In the genomic region with DNA sequence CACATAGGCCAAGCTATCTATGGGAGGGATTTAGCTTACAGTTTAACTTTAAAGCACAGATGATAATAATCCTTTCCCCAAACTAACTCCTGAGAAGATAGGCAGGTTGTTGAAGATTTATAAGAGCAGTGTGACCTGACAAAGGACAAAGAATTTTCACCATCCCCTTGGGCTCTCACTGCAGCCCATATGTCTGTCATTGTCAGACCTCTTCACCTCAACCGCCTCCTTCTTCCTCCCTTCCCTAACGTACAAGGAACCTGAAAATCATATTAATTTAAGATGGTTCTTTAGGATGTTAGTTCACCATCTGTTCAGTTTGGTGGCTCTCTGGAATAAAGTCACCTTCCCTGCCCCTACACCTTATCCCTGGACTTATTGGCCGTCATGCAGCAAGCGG, we compare ENCODE assay signal across 12 cellular contexts. TPM values are rescaled to one million over a fixed set of nuclear protein-coding genes. Genes with fewer than 3 reads are reported as not detected.
A peak's percentile ranks its signal among the peaks of the same experiment; 100 is the strongest.
DNase-seq lines count a peak whose midpoint lies in the region; ATAC-seq and TF ChIP-seq lines count a peak whose summit lies in the region.
"Had no signal": no experiment of that assay in that cellular context is flagged by ENCODE, and none has a peak within 500 bp of the region (broad histone marks: within the 10 kb centered on the region; RNA-seq: fewer than 3 reads in every experiment).

No MANE protein-coding gene starts in this region.

- no peaks in the 10 kb centered on the region for H3K27me3 ChIP-seq in IMR-90 (ENCODE audit: control insufficient read depth, insufficient read depth, low read length)
- no peaks in the 10 kb centered on the region for H3K27me3 ChIP-seq in left ventricle myocardium inferior (ENCODE audit: low read depth)
- H3K27me3 ChIP-seq: upper lobe of left lung had no signal

- no peak; the same call in 1 of the 2 replicates for TF ChIP-seq POLR2A in IMR-90 (IDR thresholded peaks at IDR 0.05; ENCODE audit: low read depth, low read length)

- H3K18ac ChIP-seq in IMR-90 (ENCODE audit: low read depth, low read length), result no peak overlapping the region

- H3K27ac ChIP-seq in IMR-90 (ENCODE audit: insufficient read depth, low read length) (no peak overlapping the region), left ventricle myocardium inferior (replicated peaks) (no peak overlapping the region)
- H3K27ac ChIP-seq: prostate gland, upper lobe of left lung had no signal

- H3K36me3 Mint-ChIP-seq in WTC11 (no peaks in the 10 kb centered on the region), nephron progenitor cell (ENCODE audit: low read depth) (no peaks in the 10 kb centered on the region)
- H3K36me3 Mint-ChIP-seq: activated naive CD8-positive, alpha-beta T cell had no signal

- DNase-seq in NCI-H2171 treated with DMSO at 0.1 percent for 48 hours (lab: John Stamatoyannopoulos, UW), result peak; percentile 59
- no peak for DNase-seq in NCI-H2171 (lab: John Stamatoyannopoulos, UW)
- no peak for DNase-seq in IMR-90
- DNase-seq in WTC11 (ENCODE audit: low spot score), result no peak
- no peak for DNase-seq in nephron progenitor cell
- no peak for DNase-seq in NCI-H1930 (lab: John Stamatoyannopoulos, UW)
- no peak for DNase-seq in left ventricle myocardium inferior
- DNase-seq: activated CD4-positive, alpha-beta T cell treated with anti-CD3 and anti-CD28 coated beads, Interleukin-2, amount 50 U/mL, for 1 hour; upper lobe of left lung had no signal

- no peak overlapping the region for H2AFZ ChIP-seq in IMR-90 (replicated peaks; ENCODE audit: low read length, poor library complexity)

- POLR2A ChIA-PET in IMR-90 (lab: Charles Lee; ENCODE audit: unreplicated experiment), result no interaction called here
- POLR2A ChIA-PET in WTC11 (lab: Charles Lee), result no interaction called here

- no peak overlapping the region for H3K9ac ChIP-seq in IMR-90 (ENCODE audit: low read depth, low read length)

- no peak overlapping the region for H2BK20ac ChIP-seq in IMR-90 (ENCODE audit: low read depth, low read length)

- no peak overlapping the region for H2BK5ac ChIP-seq in IMR-90 (ENCODE audit: low read depth, low read length, poor library complexity, severe bottlenecking)

- in situ Hi-C loops in IMR-90 (cut with MboI; ENCODE audit: low sequenced_read_pairs), result no loop called here

- peaks cover 31% of the 10 kb centered on the region for H3K4me1 Mint-ChIP-seq in WTC11
- peaks cover 49% of the 10 kb centered on the region for H3K4me1 Mint-ChIP-seq in nephron progenitor cell

- H3K4me2 ChIP-seq in IMR-90 (ENCODE audit: low read depth, low read length), result no peak overlapping the region

- no peaks in the 10 kb centered on the region for H3K27me3 Mint-ChIP-seq in WTC11 (ENCODE audit: low read depth)
- H3K27me3 Mint-ChIP-seq in nephron progenitor cell (ENCODE audit: low read depth, poor library complexity), result peaks cover 3% of the 10 kb centered on the region
- H3K27me3 Mint-ChIP-seq: activated naive CD8-positive, alpha-beta T cell had no signal

- intact Hi-C loops in IMR-90 (cut with micrococcal nuclease) (no loop called here), left ventricle myocardium inferior (cut with micrococcal nuclease) (no loop called here)

- CTCF ChIA-PET in IMR-90 (lab: Yijun Ruan, JAX), result no interaction called here
- CTCF ChIA-PET in WTC11 (lab: Charles Lee), result no interaction called here

- no peak overlapping the region for H4K5ac ChIP-seq in IMR-90 (ENCODE audit: low read depth, low read length)

- H3K23ac ChIP-seq in IMR-90 (ENCODE audit: low read depth, low read length), result no peak overlapping the region

- H2AK5ac ChIP-seq in IMR-90 (ENCODE audit: low read depth, low read length), result no peak overlapping the region

- H3K27ac Mint-ChIP-seq in WTC11, result peak overlapping the region; percentile 61; the same call in 1 of the 2 replicates
- no peak overlapping the region for H3K27ac Mint-ChIP-seq in nephron progenitor cell

- no peak overlapping the region for H3K4ac ChIP-seq in IMR-90 (ENCODE audit: low read depth, low read length)

- no peak overlapping the region for H2BK15ac ChIP-seq in IMR-90 (ENCODE audit: low read depth, low read length)

- H3K56ac ChIP-seq in IMR-90 (ENCODE audit: extremely low read depth, insufficient read depth, low read length), result no peak overlapping the region

- H4K8ac ChIP-seq in IMR-90 (ENCODE audit: low read depth in 2 of 2, low read length in 2 of 2), result no peak overlapping the region

- ATAC-seq in IMR-90 (ENCODE audit: low read depth) (no peak), WTC11 (no peak), GM21723 (IDR thresholded peaks at IDR 0.05; ENCODE audit: unreplicated experiment) (no peak)

- H3K36me3 ChIP-seq in IMR-90 (ENCODE audit: control insufficient read depth, insufficient read depth, low read length), result no peaks in the 10 kb centered on the region
- no peaks in the 10 kb centered on the region for H3K36me3 ChIP-seq in left ventricle myocardium inferior
- H3K36me3 ChIP-seq: prostate gland, upper lobe of left lung had no signal

- peaks cover 6% of the 10 kb centered on the region for H3K4me1 ChIP-seq in IMR-90 (ENCODE audit: control insufficient read depth, insufficient read depth, low read length)
- peaks cover 21% of the 10 kb centered on the region for H3K4me1 ChIP-seq in left ventricle myocardium inferior
- H3K4me1 ChIP-seq: prostate gland had no signal

- no TSS peak for BruUV-seq in IMR-90 (replicated peaks; lab: Mats Ljungman, UMichigan)

- no peak for TF ChIP-seq RAD21 in IMR-90 (IDR thresholded peaks at IDR 0.05; ENCODE audit: low read length)

- H3K9me3 Mint-ChIP-seq in WTC11 (no peaks in the 10 kb centered on the region), nephron progenitor cell (no peaks in the 10 kb centered on the region)

- H2AK9ac ChIP-seq in IMR-90 (replicated peaks; ENCODE audit: low read depth, low read length, poor library complexity), result no peak overlapping the region

- H4K91ac ChIP-seq in IMR-90 (ENCODE audit: insufficient read depth, low read depth, low read length), result no peak overlapping the region

- H3K4me3 Mint-ChIP-seq in WTC11, result no peak overlapping the region
- no peak overlapping the region for H3K4me3 Mint-ChIP-seq in nephron progenitor cell

- H4K20me1 ChIP-seq in IMR-90 (ENCODE audit: insufficient read depth, low read length), result peaks cover 16% of the 10 kb centered on the region

- H3K14ac ChIP-seq in IMR-90 (replicated peaks; ENCODE audit: low read depth, low read length), result no peak overlapping the region

- H3K9me3 ChIP-seq in IMR-90 (ENCODE audit: control insufficient read depth, insufficient read depth, low read length), result no peaks in the 10 kb centered on the region
- peaks cover 5% of the 10 kb centered on the region for H3K9me3 ChIP-seq in left ventricle myocardium inferior (replicated peaks)
- H3K9me3 ChIP-seq: prostate gland had no signal

- dilution Hi-C loops in IMR-90 (cut with HindIII; ENCODE audit: low sequenced_read_pairs, unreplicated experiment), result no loop called here

- H3K79me1 ChIP-seq in IMR-90 (ENCODE audit: low read depth in 1 of 2, low read length in 2 of 2), result no peaks in the 10 kb centered on the region

- TF ChIP-seq CTCF in IMR-90 (conservative IDR thresholded peaks at IDR 0.05; ENCODE audit: low read depth, low read length), result peak; percentile 26; the same call in 1 of the 2 replicates
- no peak for TF ChIP-seq CTCF in WTC11 (IDR thresholded peaks at IDR 0.05)
- peak; percentile 5 for TF ChIP-seq CTCF in nephron progenitor cell (IDR thresholded peaks at IDR 0.05)
- TF ChIP-seq CTCF in left ventricle myocardium inferior (IDR thresholded peaks at IDR 0.05; ENCODE audit: borderline replicate concordance), result no peak

- H3K4me3 ChIP-seq in IMR-90 (ENCODE audit: insufficient read depth, low read depth, low read length) (no peak overlapping the region), left ventricle myocardium inferior (no peak overlapping the region)
- H3K4me3 ChIP-seq: prostate gland, upper lobe of left lung had no signal

- no peak overlapping the region for H2BK120ac ChIP-seq in IMR-90 (ENCODE audit: low read depth, low read length)

- H3K9me1 ChIP-seq in IMR-90 (ENCODE audit: insufficient read depth, low read length), result no peaks in the 10 kb centered on the region

- WGBS in IMR-90 (ENCODE audit: extremely low coverage in 2 of 2, insufficient read length in 1 of 2), 2 experiments, result no CpG with 5 or more reads among the region's 4 CpGs

TF ChIP-seq in IMR-90, 13 proteins besides CTCF, POLR2A, EP300 and RAD21 (continues in another document):
- TF ChIP-seq ELK1 (IDR thresholded peaks at IDR 0.05; ENCODE audit: borderline replicate concordance, low read depth, low read length), result no peak
- no peak for TF ChIP-seq CHD1 (IDR thresholded peaks at IDR 0.05; ENCODE audit: low read depth, low read length)

RNA-seq across cellular contexts. Expression of gene RNU1-2, which starts 5.0 kb away (rescaled TPM):
- under 0.01 TPM in 2 replicates for total RNA-seq in IMR-90 (2012; rRNA removed)
- polyA plus RNA-seq in IMR-90 (2012; rRNA removed), result not detected in 2 replicates
- polyA plus RNA-seq in IMR-90 (2012; cell fraction: cytosol; rRNA removed), result not detected in 2 replicates
- not detected in 2 replicates for polyA plus RNA-seq in IMR-90 (2012; cell fraction: nucleus; rRNA removed; ENCODE audit: low replicate concordance)
- 1,028 to 1,267 TPM (median 1,197 TPM) in 3 replicates for total RNA-seq in WTC11 (2021)
- total RNA-seq in left ventricle myocardium inferior, result 6,072 TPM

RNA-seq across cellular contexts. Expression of gene CROCC, which starts 21.0 kb away (rescaled TPM):
- total RNA-seq in IMR-90 (2012; rRNA removed), result 7.2 and 7.5 TPM in 2 replicates
- 13.7 and 14.7 TPM in 2 replicates for polyA plus RNA-seq in IMR-90 (2012; rRNA removed)
- 10.7 and 12.9 TPM in 2 replicates for polyA plus RNA-seq in IMR-90 (2012; cell fraction: cytosol; rRNA removed)
- 82.9 and 147 TPM in 2 replicates for polyA plus RNA-seq in IMR-90 (2012; cell fraction: nucleus; rRNA removed; ENCODE audit: low replicate concordance)
- 73.8 to 75.6 TPM (median 73.9 TPM) in 3 replicates for total RNA-seq in WTC11 (2021)
- 8.9 TPM for total RNA-seq in left ventricle myocardium inferior

Comparison
In these comparisons a context has a peak if more than half of its experiments do, and no peak if none do; other contexts are left out.
1. CTCF ChIP-seq: peak in IMR-90 (single experiment) and nephron progenitor cell (single experiment); none in WTC11 (single experiment) and left ventricle myocardium inferior (single experiment).
2. RNA of gene RNU1-2, which starts 5.0 kb away (total RNA-seq): 6,072 TPM in left ventricle myocardium inferior (single experiment) and 1,028 to 1,267 TPM in WTC11; under 0.01 TPM in IMR-90; every median in the first group is over 1,000 times any median in the second.